ENCODE assay signal across 1 cellular context in genomic region chr1:160045653-160046052, GRCh38.
TF ChIP-seq lines count a peak whose summit lies in the region.

No MANE protein-coding gene starts in this region.

TF ChIP-seq in GM12878, 131 proteins besides CTCF, POLR2A, EP300 and RAD21:
- peak; percentile 64; the same call in 1 of the 2 replicates for TF ChIP-seq RAD51 (IDR thresholded peaks at IDR 0.05)
- no peak for TF ChIP-seq NR2F1 (conservative IDR thresholded peaks at IDR 0.05)
